ENCODE assay signal across 20 cellular contexts in genomic region chr12:89206375-89206774, GRCh38.
"Had no signal": no experiment of that assay in that cellular context is flagged by ENCODE, and none has a peak within 500 bp of the region (broad histone marks: within the 10 kb centered on the region; RNA-seq: fewer than 3 reads in every experiment).

No MANE protein-coding gene starts in this region.

- H3K9me3 Mint-ChIP-seq: activated naive CD4-positive, alpha-beta T cell treated with anti-CD3 and anti-CD28 coated beads, Interleukin-2, amount 50 U/mL, for 24 hours; activated T-cell treated with anti-CD3 and anti-CD28 coated beads, Interleukin-2, amount 50 U/mL, for 4 hours; natural killer cell had no signal

- H3K36me3 Mint-ChIP-seq: activated naive CD4-positive, alpha-beta T cell treated with anti-CD3 and anti-CD28 coated beads, Interleukin-2, amount 50 U/mL, for 24 hours; natural killer cell had no signal

- H3K4me2 ChIP-seq: smooth muscle cell had no signal

- H3K27me3 Mint-ChIP-seq: activated CD4-positive, alpha-beta T cell treated with anti-CD3 and anti-CD28 coated beads, Interleukin-2, amount 10 ng/mL, durations not matched to agents 7 days and 5 days; activated naive CD4-positive, alpha-beta T cell treated with anti-CD3 and anti-CD28 coated beads, Interleukin-2, amount 50 U/mL, for 24 hours; stimulated activated naive CD8-positive, alpha-beta T cell treated with anti-CD3 and anti-CD28 coated beads, Interleukin-15, amount 100 ng/mL, for 72 hours had no signal

- H3K27ac Mint-ChIP-seq: activated CD4-positive, alpha-beta T cell treated with anti-CD3 and anti-CD28 coated beads, Interleukin-2, amount 10 ng/mL, durations not matched to agents 7 days and 5 days; activated naive CD4-positive, alpha-beta T cell treated with anti-CD3 and anti-CD28 coated beads, Interleukin-2, amount 50 U/mL, for 24 hours; stimulated activated naive CD8-positive, alpha-beta T cell treated with anti-CD3 and anti-CD28 coated beads, Interleukin-15, amount 100 ng/mL, for 72 hours had no signal

- ATAC-seq: activated CD4-positive, CD25-positive, alpha-beta regulatory T cell treated with anti-CD3 and anti-CD28 coated beads, Interleukin-2, amount 50 U/mL, for 24 hours; activated T-cell treated with anti-CD3 and anti-CD28 coated beads, Interleukin-2, amount 50 U/mL, for 4 hours; sciatic nerve; stimulated activated naive CD8-positive, alpha-beta T cell treated with anti-CD3 and anti-CD28 coated beads, Interleukin-15, amount 100 ng/mL, for 72 hours had no signal

- H3K4me1 ChIP-seq: esophagus squamous epithelium, pancreas, vagina had no signal

- DNase-seq: activated CD4-positive, alpha-beta T cell treated with anti-CD3 and anti-CD28 coated beads, Interleukin-2, amount 10 ng/mL, durations not matched to agents 7 days and 5 days; activated CD8-positive, alpha-beta memory T cell treated with anti-CD3 and anti-CD28 coated beads, Interleukin-2, amount 50 U/mL, for 4 hours; activated T-cell treated with anti-CD3 and anti-CD28 coated beads, Interleukin-2, amount 50 U/mL, for 4 hours; cerebellar nuclear complex; effector CD8-positive, alpha-beta T cell; esophagus squamous epithelium; mesendoderm; natural killer cell; pancreas; stimulated activated CD4-positive, alpha-beta T cell treated with anti-CD3 and anti-CD28 coated beads, Interleukin-4, amount 100 ng/mL, for 1 hour; stimulated activated naive CD8-positive, alpha-beta T cell treated with anti-CD3 and anti-CD28 coated beads, Interleukin-15, amount 100 ng/mL, for 72 hours; T-helper 9 cell; trophoblast cell had no signal

- H3K9me3 ChIP-seq: ascending aorta, esophagus squamous epithelium, pancreas, suprapubic skin, vagina had no signal

- H3K27ac ChIP-seq: ascending aorta, esophagus squamous epithelium, pancreas, suprapubic skin, vagina had no signal

- H3K4me3 Mint-ChIP-seq: activated CD4-positive, alpha-beta T cell treated with anti-CD3 and anti-CD28 coated beads, Interleukin-2, amount 10 ng/mL, durations not matched to agents 7 days and 5 days; activated naive CD4-positive, alpha-beta T cell treated with anti-CD3 and anti-CD28 coated beads, Interleukin-2, amount 50 U/mL, for 24 hours; activated T-cell treated with anti-CD3 and anti-CD28 coated beads, Interleukin-2, amount 50 U/mL, for 4 hours; natural killer cell; stimulated activated naive CD8-positive, alpha-beta T cell treated with anti-CD3 and anti-CD28 coated beads, Interleukin-15, amount 100 ng/mL, for 72 hours had no signal

- H3K4me3 ChIP-seq: ascending aorta, esophagus squamous epithelium, pancreas, smooth muscle cell, suprapubic skin, vagina had no signal

- H3K36me3 ChIP-seq: ascending aorta, esophagus squamous epithelium, pancreas, suprapubic skin, vagina had no signal

- H3K27me3 ChIP-seq: ascending aorta, esophagus squamous epithelium, pancreas, suprapubic skin, vagina had no signal
